Comparison of ENCODE assay signal across 1 cellular context in the genomic region with DNA sequence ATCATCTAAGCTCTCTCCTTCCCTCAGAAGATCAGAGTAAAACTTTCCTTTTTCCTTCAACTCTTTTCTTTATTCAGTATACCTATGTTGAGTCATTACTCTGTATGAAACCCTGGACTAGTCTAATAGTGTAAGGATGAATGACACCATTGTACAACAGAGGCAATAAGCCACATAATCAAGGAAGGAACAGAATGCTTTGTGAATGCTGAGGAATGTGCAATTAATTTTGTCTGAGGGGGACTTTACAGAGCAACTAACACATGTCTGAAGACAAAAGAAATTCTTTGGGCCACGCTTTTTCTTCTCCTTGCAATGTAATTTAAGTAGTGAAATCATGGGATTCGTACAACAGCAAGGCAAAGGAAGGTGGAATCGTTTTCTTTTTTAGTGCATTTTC.
TF ChIP-seq lines count a peak whose summit lies in the region.

No MANE protein-coding gene starts in this region.

TF ChIP-seq in HEK293T, 16 proteins besides CTCF, POLR2A, EP300 and RAD21:
- TF ChIP-seq TARDBP (IDR thresholded peaks at IDR 0.05) (no peak), HDGF (IDR thresholded peaks at IDR 0.05; ENCODE audit: borderline replicate concordance) (no peak), LEF1 (IDR thresholded peaks at IDR 0.05; ENCODE audit: borderline replicate concordance) (no peak), ZNF384 (IDR thresholded peaks at IDR 0.05) (no peak), L3MBTL2 (conservative IDR thresholded peaks at IDR 0.05) (no peak), SUZ12 (IDR thresholded peaks at IDR 0.05) (no peak), BHLHE40 (IDR thresholded peaks at IDR 0.05; ENCODE audit: borderline replicate concordance) (no peak)
